33 cellular contexts compared by ENCODE assay signal in the genomic region with DNA sequence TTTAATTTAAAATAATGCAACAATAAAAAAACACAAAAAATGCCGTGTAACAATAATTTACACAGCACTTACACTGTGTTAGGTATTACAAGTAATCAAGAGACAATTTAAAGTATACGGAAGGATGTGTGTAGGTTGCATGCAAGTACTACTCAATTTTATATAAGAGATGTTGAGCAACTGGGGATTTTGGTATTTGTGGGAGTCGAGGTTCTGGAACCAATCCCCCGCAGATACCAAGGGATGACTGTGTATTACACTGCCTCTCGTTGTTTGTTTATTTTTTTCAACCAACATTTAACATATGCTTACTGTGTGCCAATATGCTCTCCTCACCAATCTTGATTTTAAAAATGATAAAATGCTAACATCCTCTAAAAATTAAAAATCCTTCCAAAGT. TPM values are rescaled to one million over a fixed set of nuclear protein-coding genes. Genes with fewer than 3 reads are reported as not detected.
DNase-seq lines count a peak whose midpoint lies in the region; ATAC-seq and TF ChIP-seq lines count a peak whose summit lies in the region.
"Had no signal": no experiment of that assay in that cellular context is flagged by ENCODE, and none has a peak within 500 bp of the region (broad histone marks: within the 10 kb centered on the region; RNA-seq: fewer than 3 reads in every experiment).

No MANE protein-coding gene starts in this region.

- peaks cover 8% of the 10 kb centered on the region for H3K4me1 ChIP-seq in mesenchymal stem cell (ENCODE audit: control insufficient read depth, insufficient read depth, low read depth, low read length)

- no peaks in the 10 kb centered on the region for H3K36me3 Mint-ChIP-seq in natural killer cell treated with Interleukin-12 subunit alpha and Interleukin-12 subunit beta and Interleukin-15 and Interleukin-18, amount 100 ng/mL, for 72 hours

- no peak overlapping the region for H3K4ac ChIP-seq in mesenchymal stem cell (ENCODE audit: low read depth in 1 of 2, low read length in 2 of 2)

- 0 out of 2 replicates have a peak, but pooled peaks cover 3% of the 10 kb centered on the region for H3K36me3 ChIP-seq in MG63
- H3K36me3 ChIP-seq in mesenchymal stem cell (ENCODE audit: control insufficient read depth in 1 of 2, insufficient read depth in 2 of 2, low read depth in 1 of 2, low read length in 2 of 2): no peaks in the 10 kb centered on the region
- H3K36me3 ChIP-seq: adrenal gland, brain microvascular endothelial cell, WERI-Rb-1 had no signal

- no peak overlapping the region for H2BK120ac ChIP-seq in mesenchymal stem cell (ENCODE audit: low read depth, low read length)

- H2BK15ac ChIP-seq in mesenchymal stem cell (ENCODE audit: low read depth, poor library complexity, severe bottlenecking): no peak overlapping the region

- no peak overlapping the region for H3K18ac ChIP-seq in mesenchymal stem cell (ENCODE audit: low read depth in 1 of 2, low read length in 2 of 2)

- DNase-seq in AG10803 (ENCODE audit: low read depth) (peak; percentile 56), MG63 (peak; percentile 34), dedifferentiated amniotic fluid mesenchymal stem cell (ENCODE audit: extremely low spot score) (peak; percentile 61), mesenchymal stem cell (peak; percentile 20), Kasumi-1 (lab: John Stamatoyannopoulos, UW) (no peak), islet precursor cell (no peak), GF-D8 (lab: John Stamatoyannopoulos, UW) (no peak)
- DNase-seq in natural killer cell treated with Interleukin-12 subunit alpha and Interleukin-12 subunit beta and Interleukin-15 and Interleukin-18, amount 100 ng/mL, for 72 hours (ENCODE audit: low spot score): no peak
- DNase-seq: activated CD4-positive, alpha-beta T cell treated with anti-CD3 and anti-CD28 coated beads, Interleukin-2, amount 10 ng/mL, durations not matched to agents 24 days and 14 days; activated naive CD4-positive, alpha-beta T cell treated with Interleukin-2 at 50 U/mL for 16 hours; activated T-cell treated with anti-CD3 and anti-CD28 coated beads, Interleukin-2, amount 50 U/mL, for 48 hours; adrenal gland; brain microvascular endothelial cell; DND-41; effector CD8-positive, alpha-beta T cell; KG1; kidney; midbrain; MV-4-11; naive thymus-derived CD8-positive, alpha-beta T cell; NCI-H524 treated with DMSO at 0.1 percent for 48 hours; NK-92 treated with Interleukin-12 subunit alpha and Interleukin-12 subunit beta, amount 100 ng/mL, for 24 hours; retina; SIG-M5; SW 1271; T-helper 9 cell; trophoblast cell; WERI-Rb-1 had no signal

- peaks cover under 1% of the 10 kb centered on the region; the same call in 1 of the 2 replicates for H3K9me3 ChIP-seq in MG63
- H3K9me3 ChIP-seq in mesenchymal stem cell (ENCODE audit: control insufficient read depth, low read length): no peaks in the 10 kb centered on the region
- H3K9me3 ChIP-seq: adrenal gland had no signal

- no peak overlapping the region for H3K4me3 Mint-ChIP-seq in natural killer cell treated with Interleukin-12 subunit alpha and Interleukin-12 subunit beta and Interleukin-15 and Interleukin-18, amount 100 ng/mL, for 72 hours
- H3K4me3 Mint-ChIP-seq: activated CD4-positive, alpha-beta T cell treated with anti-CD3 and anti-CD28 coated beads, Interleukin-2, amount 10 ng/mL, durations not matched to agents 24 days and 14 days; naive thymus-derived CD8-positive, alpha-beta T cell had no signal

- H4K91ac ChIP-seq in mesenchymal stem cell (ENCODE audit: low read length): no peak overlapping the region

- H2BK5ac ChIP-seq in mesenchymal stem cell (ENCODE audit: low read depth, low read length, poor library complexity, severe bottlenecking): no peak overlapping the region

- TF ChIP-seq CTCF in AG10803 (conservative IDR thresholded peaks at IDR 0.05; ENCODE audit: low read length): no peak

- H2AK5ac ChIP-seq in mesenchymal stem cell (ENCODE audit: low read length, severe bottlenecking): peak overlapping the region; percentile 80

- peaks cover 37 to 56% of the 10 kb centered on the region in 2 donors for H3K4me1 Mint-ChIP-seq in natural killer cell treated with Interleukin-12 subunit alpha and Interleukin-12 subunit beta and Interleukin-15 and Interleukin-18, amount 100 ng/mL, for 72 hours (ENCODE audit: low read depth in 2 of 2)

- no peak overlapping the region for H3K9ac ChIP-seq in mesenchymal stem cell (ENCODE audit: low read length)

- no peak overlapping the region for H2BK12ac ChIP-seq in mesenchymal stem cell (ENCODE audit: low read length in 2 of 2)

- H3K23ac ChIP-seq in mesenchymal stem cell (ENCODE audit: low read length in 2 of 2): no peak overlapping the region

- H4K8ac ChIP-seq in mesenchymal stem cell (ENCODE audit: low read length): no peak overlapping the region

- no peak overlapping the region for H3K27ac ChIP-seq in mesenchymal stem cell (ENCODE audit: low read length, poor library complexity, severe bottlenecking)
- H3K27ac ChIP-seq: adrenal gland, brain microvascular endothelial cell, C4-2B, WERI-Rb-1 had no signal

- H3K27me3 ChIP-seq in MG63 (no peaks in the 10 kb centered on the region), mesenchymal stem cell (ENCODE audit: control insufficient read depth in 1 of 2, insufficient read depth in 1 of 2, low read length in 2 of 2) (no peaks in the 10 kb centered on the region)
- H3K27me3 ChIP-seq: adrenal gland, brain microvascular endothelial cell had no signal

- H3K14ac ChIP-seq in mesenchymal stem cell (ENCODE audit: low read length in 2 of 2): no peak overlapping the region

- no peaks in the 10 kb centered on the region for H3K27me3 Mint-ChIP-seq in natural killer cell treated with Interleukin-12 subunit alpha and Interleukin-12 subunit beta and Interleukin-15 and Interleukin-18, amount 100 ng/mL, for 72 hours
- H3K27me3 Mint-ChIP-seq: activated CD4-positive, alpha-beta T cell treated with anti-CD3 and anti-CD28 coated beads, Interleukin-2, amount 10 ng/mL, durations not matched to agents 24 days and 14 days; naive thymus-derived CD8-positive, alpha-beta T cell had no signal

- H3K9me3 Mint-ChIP-seq in natural killer cell treated with Interleukin-12 subunit alpha and Interleukin-12 subunit beta and Interleukin-15 and Interleukin-18, amount 100 ng/mL, for 72 hours: no peaks in the 10 kb centered on the region
- H3K9me3 Mint-ChIP-seq: activated CD4-positive, alpha-beta T cell treated with anti-CD3 and anti-CD28 coated beads, Interleukin-2, amount 10 ng/mL, durations not matched to agents 24 days and 14 days; naive thymus-derived CD8-positive, alpha-beta T cell had no signal

- no peak overlapping the region for H2AFZ ChIP-seq in mesenchymal stem cell (ENCODE audit: low read depth, low read length)

- no peak overlapping the region for H3K4me2 ChIP-seq in mesenchymal stem cell (ENCODE audit: low read length, poor library complexity, severe bottlenecking)

- peaks cover 7% of the 10 kb centered on the region for H3K79me1 ChIP-seq in mesenchymal stem cell (replicated peaks; ENCODE audit: low read length, poor library complexity, severe bottlenecking)

- WGBS in mesenchymal stem cell: 83% methylated on average over 3 of the region's 5 CpGs

- H3K27ac Mint-ChIP-seq in natural killer cell treated with Interleukin-12 subunit alpha and Interleukin-12 subunit beta and Interleukin-15 and Interleukin-18, amount 100 ng/mL, for 72 hours: no peak overlapping the region
- H3K27ac Mint-ChIP-seq: activated CD4-positive, alpha-beta T cell treated with anti-CD3 and anti-CD28 coated beads, Interleukin-2, amount 10 ng/mL, durations not matched to agents 24 days and 14 days had no signal

- H3K4me3 ChIP-seq in AG10803 (ENCODE audit: low read length) (no peak overlapping the region), MG63 (no peak overlapping the region), mesenchymal stem cell (ENCODE audit: insufficient read depth in 1 of 2, low read depth in 1 of 2, low read length in 2 of 2) (no peak overlapping the region)
- H3K4me3 ChIP-seq: adrenal gland, GM12878 had no signal

- no peak for ATAC-seq in natural killer cell treated with Interleukin-12 subunit alpha and Interleukin-12 subunit beta and Interleukin-15 and Interleukin-18, amount 100 ng/mL, for 72 hours
- ATAC-seq: GM12878; naive thymus-derived CD8-positive, alpha-beta T cell; Panc1 had no signal

RNA-seq across cellular contexts. Expression of gene MAP3K2, which starts 24.8 kb away (rescaled TPM):
- total RNA-seq in MG63 (2014; rRNA removed; shearing (Covaris generic); ENCODE audit: low replicate concordance): 10.6 and 32.9 TPM in 2 replicates
- polyA plus RNA-seq in mesenchymal stem cell (2013, experiment 1 of 2): 19.4 TPM
- polyA plus RNA-seq in mesenchymal stem cell (2013, experiment 2 of 2): 19.7 TPM
- total RNA-seq in natural killer cell treated with Interleukin-12 subunit alpha and Interleukin-12 subunit beta and Interleukin-15 and Interleukin-18, amount 100 ng/mL, for 72 hours: 10 to 100 TPM; 59.0 to 64.6 TPM

RNA-seq across cellular contexts. Expression of gene PROC, which starts 55.3 kb away (rescaled TPM):
- not detected in 2 replicates for total RNA-seq in MG63 (2014; rRNA removed; shearing (Covaris generic); ENCODE audit: low replicate concordance)
- 0.06 TPM for polyA plus RNA-seq in mesenchymal stem cell (2013, experiment 1 of 2)
- not detected for polyA plus RNA-seq in mesenchymal stem cell (2013, experiment 2 of 2)
- total RNA-seq in natural killer cell treated with Interleukin-12 subunit alpha and Interleukin-12 subunit beta and Interleukin-15 and Interleukin-18, amount 100 ng/mL, for 72 hours: not detected
- total RNA-seq: adrenal gland; GM12878; lower leg skin; naive thymus-derived CD8-positive, alpha-beta T cell; subcutaneous adipose tissue had no signal
- polyA plus RNA-seq: GM12878; naive thymus-derived CD8-positive, alpha-beta T cell had no signal

Comparison
In these comparisons a context has a peak if more than half of its experiments do, and no peak if none do; other contexts are left out.
1. DNase-seq: peak in AG10803 (single experiment), MG63 (single experiment), dedifferentiated amniotic fluid mesenchymal stem cell (single experiment) and mesenchymal stem cell (single experiment); none in Kasumi-1 (0 of 2), islet precursor cell (single experiment), natural killer cell treated with Interleukin-12 subunit alpha and Interleukin-12 subunit beta and Interleukin-15 and Interleukin-18, amount 100 ng/mL, for 72 hours (single experiment) and GF-D8 (single experiment).